12 cellular contexts compared by ENCODE assay signal in genomic region chr10:6583447-6583846, GRCh38. TPM values are rescaled to one million over a fixed set of nuclear protein-coding genes. Genes with fewer than 3 reads are reported as not detected.
A peak's percentile ranks its signal among the peaks of the same experiment; 100 is the strongest.
DNase-seq lines count a peak whose midpoint lies in the region; ATAC-seq and TF ChIP-seq lines count a peak whose summit lies in the region.
"Had no signal": no experiment of that assay in that cellular context is flagged by ENCODE, and none has a peak within 500 bp of the region (broad histone marks: within the 10 kb centered on the region; RNA-seq: fewer than 3 reads in every experiment).

No MANE protein-coding gene starts in this region.

- no peaks in the 10 kb centered on the region for H3K9me3 ChIP-seq in upper lobe of right lung
- H3K9me3 ChIP-seq: mucosa of descending colon, uterus had no signal

- H3K27me3 ChIP-seq in upper lobe of right lung: peaks cover 9% of the 10 kb centered on the region
- H3K27me3 ChIP-seq: uterus had no signal

- no peak for ATAC-seq in upper lobe of right lung
- ATAC-seq: mucosa of descending colon had no signal

- no peak overlapping the region for H3K27ac ChIP-seq in upper lobe of right lung
- no peak overlapping the region for H3K27ac ChIP-seq in coronary artery
- H3K27ac ChIP-seq: uterus had no signal

- intact Hi-C loops in upper lobe of right lung (cut with DNase I): no loop called here

- peak; percentile 81 to 89 for DNase-seq in activated CD4-positive, alpha-beta T cell treated with anti-CD3 and anti-CD28 coated beads for 4 hours
- peak; percentile 63 for DNase-seq in activated gamma-delta T cell treated with anti-CD3 and anti-CD28 coated beads, Interleukin-2, amount 50 U/mL, for 16 hours (ENCODE audit: low read depth)
- DNase-seq in stimulated activated CD4-positive, alpha-beta T cell treated with anti-CD3 and anti-CD28 coated beads, Interleukin-15, amount 100 ng/mL, for 1 hour (ENCODE audit: low read depth in 1 of 2, low spot score in 1 of 2): peak; percentile 42 to 67
- DNase-seq in upper lobe of right lung: no peak
- DNase-seq in coronary artery (ENCODE audit: low spot score): no peak
- DNase-seq in NCI-H2227 treated with DMSO at 0.1 percent for 48 hours (lab: John Stamatoyannopoulos, UW): no peak
- no peak for DNase-seq in COLO829 (ENCODE audit: low spot score)
- DNase-seq: amniotic stem cell, DMS79, NCI-H526, uterus had no signal

- no peaks in the 10 kb centered on the region for H3K36me3 ChIP-seq in upper lobe of right lung
- H3K36me3 ChIP-seq: uterus had no signal

- no peaks in the 10 kb centered on the region for H3K4me1 ChIP-seq in upper lobe of right lung
- H3K4me1 ChIP-seq: uterus had no signal

- TF ChIP-seq CTCF in upper lobe of right lung (IDR thresholded peaks at IDR 0.05) (no peak), coronary artery (IDR thresholded peaks at IDR 0.05) (no peak)

- peak overlapping the region; percentile 15 for H3K4me3 ChIP-seq in upper lobe of right lung
- H3K4me3 ChIP-seq in coronary artery: no peak overlapping the region
- H3K4me3 ChIP-seq: mucosa of descending colon, uterus had no signal

RNA-seq across cellular contexts. Expression of gene PRKCQ, which starts 3.4 kb away (rescaled TPM):
- 9.8 TPM for total RNA-seq in upper lobe of right lung

Comparison
In these comparisons a context has a peak if more than half of its experiments do, and no peak if none do; other contexts are left out.
1. DNase-seq: peak in activated CD4-positive, alpha-beta T cell treated with anti-CD3 and anti-CD28 coated beads for 4 hours (2 of 2), activated gamma-delta T cell treated with anti-CD3 and anti-CD28 coated beads, Interleukin-2, amount 50 U/mL, for 16 hours (single experiment) and stimulated activated CD4-positive, alpha-beta T cell treated with anti-CD3 and anti-CD28 coated beads, Interleukin-15, amount 100 ng/mL, for 1 hour (2 of 2); none in upper lobe of right lung (single experiment), coronary artery (single experiment), NCI-H2227 treated with DMSO at 0.1 percent for 48 hours (single experiment) and COLO829 (single experiment).